In the genomic region with DNA sequence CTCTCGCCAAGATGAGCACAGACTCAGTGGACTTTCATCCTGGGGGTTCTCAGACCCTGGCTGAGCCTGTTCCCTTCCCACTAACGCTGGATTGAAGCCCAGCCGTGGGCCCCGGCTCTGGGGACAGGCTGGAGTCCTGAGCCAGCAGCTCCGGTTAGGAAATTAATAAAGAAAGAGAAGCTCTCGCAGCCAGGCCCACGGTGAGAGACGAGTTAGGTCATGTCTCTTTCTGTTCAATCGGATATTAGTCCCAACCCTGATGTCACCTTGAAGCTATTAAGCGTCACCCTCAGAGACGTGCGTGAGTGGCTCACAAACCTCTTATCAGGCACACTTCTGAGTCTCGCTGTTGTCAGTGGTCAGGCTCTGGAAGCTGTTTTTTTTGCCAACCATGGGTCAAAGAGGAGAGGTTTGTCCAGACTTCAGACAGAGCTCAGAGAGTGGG, we compare ENCODE assay signal across 16 cellular contexts. TPM values are rescaled to one million over a fixed set of nuclear protein-coding genes. Genes with fewer than 3 reads are reported as not detected.
DNase-seq lines count a peak whose midpoint lies in the region; ATAC-seq and TF ChIP-seq lines count a peak whose summit lies in the region.
"Had no signal": no experiment of that assay in that cellular context is flagged by ENCODE, and none has a peak within 500 bp of the region (broad histone marks: within the 10 kb centered on the region; RNA-seq: fewer than 3 reads in every experiment).

No MANE protein-coding gene starts in this region.

- H3T11ph ChIP-seq in H9 (ENCODE audit: low read length): no peak overlapping the region

- no peak overlapping the region for H3K56ac ChIP-seq in H9 (ENCODE audit: insufficient read length, low read depth, low read length)

- no peak overlapping the region for H4K91ac ChIP-seq in H9 (ENCODE audit: insufficient read length, low read depth, low read length)

- H3K4me3 ChIP-seq in cardiac fibroblast (replicated peaks in 1 of 2; ENCODE audit: low read depth in 2 of 2, low read length in 2 of 2) (no peak overlapping the region), osteoblast (ENCODE audit: insufficient read depth, low read length) (no peak overlapping the region)

- no peak overlapping the region for H3K23ac ChIP-seq in H9 (ENCODE audit: insufficient read length, low read depth, low read length)

- H3K4me2 ChIP-seq in H9 (ENCODE audit: insufficient read depth, insufficient read length, low read length) (no peak overlapping the region), osteoblast (ENCODE audit: insufficient read depth, low read length) (peak overlapping the region; percentile 15)

- H3K27me3 Mint-ChIP-seq in H9 (ENCODE audit: low read depth): peaks cover 7% of the 10 kb centered on the region
- H3K27me3 Mint-ChIP-seq in glutamatergic neuron (ENCODE audit: unreplicated experiment): peaks cover 8% of the 10 kb centered on the region

- H3K79me2 ChIP-seq in H9 (ENCODE audit: insufficient read depth, low read length): no peaks in the 10 kb centered on the region
- H3K79me2 ChIP-seq in osteoblast (ENCODE audit: insufficient read depth, low read length): no peaks in the 10 kb centered on the region

- H4K20me1 ChIP-seq in H9 (ENCODE audit: control insufficient read depth, insufficient read depth, insufficient read length) (peaks cover 5% of the 10 kb centered on the region), osteoblast (ENCODE audit: insufficient read depth, low read length) (no peaks in the 10 kb centered on the region)

- no peak overlapping the region for H2BK12ac ChIP-seq in H9 (ENCODE audit: insufficient read length, low read depth, low read length)

- H3K14ac ChIP-seq in H9 (ENCODE audit: insufficient read depth, low read length): peak overlapping the region; percentile 63

- H2BK20ac ChIP-seq in H9 (ENCODE audit: low read depth, low read length, poor library complexity, severe bottlenecking): no peak overlapping the region

- no peak overlapping the region for H4K8ac ChIP-seq in H9 (replicated peaks; ENCODE audit: insufficient read length, low read depth, low read length)

- no CpG with 5 or more reads among the region's 13 CpGs for WGBS in H9 (ENCODE audit: extremely low coverage, insufficient read length, low lambda C conversion rate)

- H3K18ac ChIP-seq in H9 (ENCODE audit: insufficient read length, low read depth, low read length): no peak overlapping the region

- H3K27ac ChIP-seq in H9 (ENCODE audit: insufficient read length, low read depth, low read length) (no peak overlapping the region), osteoblast (ENCODE audit: low read depth, low read length) (no peak overlapping the region)

- H3K36me3 Mint-ChIP-seq in H9 (ENCODE audit: insufficient read depth in 1 of 3, low read depth in 3 of 3): no peaks in the 10 kb centered on the region
- H3K36me3 Mint-ChIP-seq in glutamatergic neuron (ENCODE audit: unreplicated experiment): no peaks in the 10 kb centered on the region
- H3K36me3 Mint-ChIP-seq: CD8-positive, alpha-beta memory T cell; naive thymus-derived CD4-positive, alpha-beta T cell had no signal

- H2BK120ac ChIP-seq in H9 (ENCODE audit: low read depth, low read length, poor library complexity, severe bottlenecking): no peak overlapping the region

- H3K9ac ChIP-seq in H9 (ENCODE audit: extremely low read depth, insufficient read length, low read length): no peak overlapping the region

- no peak overlapping the region for H2BK5ac ChIP-seq in H9 (ENCODE audit: insufficient read length, low read length)

- H4K5ac ChIP-seq in H9 (ENCODE audit: insufficient read length, low read depth, low read length): no peak overlapping the region

- intact Hi-C loops in left ventricle myocardium superior (cut with micrococcal nuclease): no loop called here

- no peaks in the 10 kb centered on the region for H3K9me3 Mint-ChIP-seq in H9
- H3K9me3 Mint-ChIP-seq in glutamatergic neuron (ENCODE audit: unreplicated experiment): peaks cover 5% of the 10 kb centered on the region
- H3K9me3 Mint-ChIP-seq: CD8-positive, alpha-beta memory T cell; T-helper 2 cell treated with Interferon-gamma antibody and Interleukin-4, amounts not matched to agents 5 μg/mL and 100 μg/mL, for 36 hours had no signal

- H3K23me2 ChIP-seq in H9 (ENCODE audit: insufficient read length, low read depth, low read length, poor library complexity, severe bottlenecking): peaks cover 3% of the 10 kb centered on the region

- no peaks in the 10 kb centered on the region for H3K4me1 ChIP-seq in H9 (ENCODE audit: insufficient read depth, low read length)
- peaks cover 3% of the 10 kb centered on the region for H3K4me1 ChIP-seq in osteoblast (ENCODE audit: insufficient read depth, low read length)

- H3K4me3 Mint-ChIP-seq in H9 (no peak overlapping the region), glutamatergic neuron (ENCODE audit: unreplicated experiment) (no peak overlapping the region)
- H3K4me3 Mint-ChIP-seq: CD8-positive, alpha-beta memory T cell; naive thymus-derived CD4-positive, alpha-beta T cell; T-helper 2 cell treated with Interferon-gamma antibody and Interleukin-4, amounts not matched to agents 5 μg/mL and 100 μg/mL, for 36 hours had no signal

- H3K9me3 ChIP-seq in H9 (ENCODE audit: control insufficient read depth, low read depth, low read length) (no peaks in the 10 kb centered on the region), osteoblast (ENCODE audit: low read depth, low read length) (no peaks in the 10 kb centered on the region)

- H3K4ac ChIP-seq in H9 (ENCODE audit: low read depth, low read length): no peak overlapping the region

- H3K27ac Mint-ChIP-seq in H9: no peak overlapping the region; a peak in 1 of 7 replicates
- no peak overlapping the region for H3K27ac Mint-ChIP-seq in glutamatergic neuron (ENCODE audit: unreplicated experiment)
- H3K27ac Mint-ChIP-seq: naive thymus-derived CD4-positive, alpha-beta T cell; T-helper 2 cell treated with Interferon-gamma antibody and Interleukin-4, amounts not matched to agents 5 μg/mL and 100 μg/mL, for 36 hours had no signal

- TF ChIP-seq CTCF in H9 (conservative IDR thresholded peaks at IDR 0.05) (no peak), cardiac fibroblast (IDR thresholded peaks at IDR 0.05; ENCODE audit: low read depth, low read length) (no peak), osteoblast (IDR thresholded peaks at IDR 0.05; ENCODE audit: extremely low read depth, low read depth, low read length) (no peak), glutamatergic neuron (IDR thresholded peaks at IDR 0.05; ENCODE audit: partially characterized antibody, unreplicated experiment) (no peak)

- H2AFZ ChIP-seq in H9 (ENCODE audit: low read length) (no peak overlapping the region), osteoblast (ENCODE audit: low read length) (peak overlapping the region; percentile 72)

- no peak overlapping the region for H2AK5ac ChIP-seq in H9 (ENCODE audit: insufficient read length, low read length)

- no peak overlapping the region for H2BK15ac ChIP-seq in H9 (ENCODE audit: low read depth, low read length)

- no peaks in the 10 kb centered on the region for H3K27me3 ChIP-seq in H9 (ENCODE audit: insufficient read depth, low read length)
- peaks cover 19% of the 10 kb centered on the region for H3K27me3 ChIP-seq in osteoblast (ENCODE audit: insufficient read depth, low read length)

- no peaks in the 10 kb centered on the region for H3K79me1 ChIP-seq in H9 (ENCODE audit: insufficient read depth, low read depth, low read length, poor library complexity, severe bottlenecking)

- no peak for DNase-seq in H9
- peak; percentile 49 to 54 for DNase-seq in cardiac fibroblast (ENCODE audit: low read depth in 2 of 2)
- peak; percentile 62 for DNase-seq in left ventricle myocardium superior
- DNase-seq in osteoblast (ENCODE audit: insufficient read length, low spot score, missing footprints): no peak
- no peak for DNase-seq in glutamatergic neuron
- no peak for DNase-seq in KG1 (lab: John Stamatoyannopoulos, UW)
- no peak for DNase-seq in DMS53 treated with DMSO at 0.1 percent for 48 hours (lab: John Stamatoyannopoulos, UW; ENCODE audit: unreplicated experiment)
- DNase-seq in NCI-H69 (lab: John Stamatoyannopoulos, UW): no peak
- DNase-seq: activated CD4-positive, alpha-beta T cell treated with anti-CD3 and anti-CD28 coated beads, Interleukin-2, amount 50 U/mL, for 48 hours; CD8-positive, alpha-beta memory T cell; EL; kidney glomerular epithelial cell; naive thymus-derived CD4-positive, alpha-beta T cell; NCI-H187 treated with DMSO at 0.1 percent for 48 hours; stimulated activated naive CD8-positive, alpha-beta T cell treated with anti-CD3 and anti-CD28 coated beads, Interleukin-15, Interleukin-2, amounts not matched to agents 100 U/mL and 50 U/mL, for 24 hours had no signal

- H3K36me3 ChIP-seq in osteoblast (ENCODE audit: insufficient read depth, low read length): no peaks in the 10 kb centered on the region

- peak; percentile 83 for ATAC-seq in left ventricle myocardium superior
- ATAC-seq: naive thymus-derived CD4-positive, alpha-beta T cell; stimulated activated naive CD8-positive, alpha-beta T cell treated with anti-CD3 and anti-CD28 coated beads, Interleukin-15, Interleukin-2, amounts not matched to agents 100 U/mL and 50 U/mL, for 24 hours had no signal

- H3K4me1 Mint-ChIP-seq in H9: peaks cover 5 to 10% of the 10 kb centered on the region in 2 experiments
- peaks cover 2% of the 10 kb centered on the region for H3K4me1 Mint-ChIP-seq in glutamatergic neuron (ENCODE audit: low read depth, unreplicated experiment)
- H3K4me1 Mint-ChIP-seq: CD8-positive, alpha-beta memory T cell; naive thymus-derived CD4-positive, alpha-beta T cell had no signal

RNA-seq across cellular contexts. Expression of gene MEOX1, which starts 27.0 kb away (rescaled TPM):
- not detected in 2 replicates for total RNA-seq in H9 (2021)
- total RNA-seq in left ventricle myocardium superior: 11.1 TPM
- under 0.01 TPM in 1 of 2 replicates, not detected in the other for total RNA-seq in osteoblast
- not detected for total RNA-seq in glutamatergic neuron (ENCODE audit: unreplicated experiment)

Comparison
In these comparisons a context has a peak if more than half of its experiments do, and no peak if none do; other contexts are left out.
1. DNase-seq: peak in cardiac fibroblast (2 of 2) and left ventricle myocardium superior (single experiment); none in H9 (single experiment), osteoblast (single experiment), glutamatergic neuron (single experiment), KG1 (single experiment), DMS53 treated with DMSO at 0.1 percent for 48 hours (single experiment) and NCI-H69 (single experiment).
2. RNA of gene MEOX1, which starts 27.0 kb away (total RNA-seq): 11.1 TPM in left ventricle myocardium superior (single experiment); not detected in H9, under 0.01 TPM in osteoblast and not detected in glutamatergic neuron (single experiment); every median in the first group is over 10 times any median in the second.